In the genomic region with DNA sequence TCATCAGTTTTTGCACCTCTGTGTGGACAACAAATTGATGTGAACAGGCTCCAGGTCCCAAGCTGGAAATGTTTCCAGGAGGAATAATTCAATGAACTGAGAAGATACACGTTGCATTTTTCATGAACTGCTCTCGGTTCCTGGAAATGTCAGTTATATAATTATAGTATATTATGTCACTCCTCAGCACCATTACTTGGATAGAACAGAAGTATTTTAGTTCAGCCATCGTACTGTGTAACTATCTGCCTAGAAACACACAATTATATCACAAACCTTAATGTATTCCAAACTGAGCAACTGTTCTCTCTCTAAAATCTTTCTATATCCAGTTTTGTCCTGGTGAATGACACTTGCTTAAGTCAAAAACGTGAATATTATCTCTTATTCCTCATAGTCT, we compare ENCODE assay signal across 30 cellular contexts.
"Had no signal": no experiment of that assay in that cellular context is flagged by ENCODE, and none has a peak within 500 bp of the region (broad histone marks: within the 10 kb centered on the region; RNA-seq: fewer than 3 reads in every experiment).

No MANE protein-coding gene starts in this region.

- DNase-seq: activated B cell treated with CpG ODN at 0.5 μM for 24 hours; activated CD4-positive, alpha-beta memory T cell treated with anti-CD3 and anti-CD28 coated beads for 36 hours; activated CD4-positive, alpha-beta T cell treated with anti-CD3 and anti-CD28 coated beads for 4 hours; activated CD4-positive, alpha-beta T cell treated with anti-CD3 and anti-CD28 coated beads, Interleukin-2, amount 10 ng/mL, durations not matched to agents 24 days and 14 days; activated CD4-positive, alpha-beta T cell treated with anti-CD3 and anti-CD28 coated beads, Interleukin-2, amount 50 U/mL, for 1 hour; activated CD4-positive, alpha-beta T cell treated with anti-CD3 and anti-CD28 coated beads, Interleukin-2, amount 50 U/mL, for 4 hours; activated CD4-positive, CD25-positive, alpha-beta regulatory T cell treated with anti-CD3 and anti-CD28 coated beads, Interleukin-2, amount 50 U/mL, for 72 hours; activated CD8-positive, alpha-beta memory T cell treated with anti-CD3 and anti-CD28 coated beads, Interleukin-2, amount 50 U/mL, for 4 hours; activated CD8-positive, alpha-beta T cell treated with anti-CD3 and anti-CD28 coated beads for 36 hours; activated effector memory CD4-positive, alpha-beta T cell treated with anti-CD3 and anti-CD28 coated beads, Interleukin-2, amount 50 U/mL, for 16 hours; activated gamma-delta T cell treated with Interleukin-2 at 50 U/mL for 16 hours; activated naive CD4-positive, alpha-beta T cell; activated naive CD4-positive, alpha-beta T cell treated with anti-CD3 and anti-CD28 coated beads for 36 hours; activated naive CD4-positive, alpha-beta T cell treated with anti-CD3 and anti-CD28 coated beads, Interleukin-2, amount 50 U/mL, for 16 hours; activated naive CD8-positive, alpha-beta T cell treated with anti-CD3 and anti-CD28 coated beads for 36 hours; activated T-cell treated with anti-CD3 and anti-CD28 coated beads for 4 hours; activated T-cell treated with anti-CD3 and anti-CD28 coated beads, Interleukin-2, amount 50 U/mL, for 1 hour; activated T-cell treated with anti-CD3 and anti-CD28 coated beads, Interleukin-2, amount 50 U/mL, for 4 hours; activated T-cell treated with anti-CD3 and anti-CD28 coated beads, Interleukin-2, amount 50 U/mL, for 72 hours; adrenal gland; amniotic stem cell; aorta; body of pancreas; brain microvascular endothelial cell; central memory CD4-positive, alpha-beta T cell; T-helper 1 cell; T-helper 2 cell; T-helper 9 cell had no signal

- H3K27ac ChIP-seq: adrenal gland, body of pancreas, brain microvascular endothelial cell, breast epithelium, VCaP had no signal
